ENCODE assay signal across 10 cellular contexts in genomic region chr1:192576190-192577144, GRCh38. TPM values are rescaled to one million over a fixed set of nuclear protein-coding genes. Genes with fewer than 3 reads are reported as not detected.
A peak's percentile ranks its signal among the peaks of the same experiment; 100 is the strongest.
DNase-seq lines count a peak whose midpoint lies in the region; TF ChIP-seq lines count a peak whose summit lies in the region.
"Had no signal": no experiment of that assay in that cellular context is flagged by ENCODE, and none has a peak within 500 bp of the region (broad histone marks: within the 10 kb centered on the region; RNA-seq: fewer than 3 reads in every experiment).

No MANE protein-coding gene starts in this region.

- WGBS in spleen, 5 donors = 92 to 96% (median 95%) methylated on average over 1 of the region's 1 CpG

- TF ChIP-seq CTCF in GM06990 (IDR thresholded peaks at IDR 0.05; ENCODE audit: insufficient read depth, low read length, poor library complexity, severe bottlenecking) (no peak), OCI-LY1 (IDR thresholded peaks at IDR 0.05; ENCODE audit: low read length) (no peak), spleen (IDR thresholded peaks at IDR 0.05 in 8 of 11, conservative IDR thresholded peaks at IDR 0.05 in 3 of 11) (no peak)

- intact Hi-C loops in spleen (cut with DNase I; ENCODE audit: low total_unique reads) = no loop called here

- H3K4me3 ChIP-seq in GM06990 (replicated peaks; ENCODE audit: low read depth, low read length) (peak overlapping the region; percentile 70), OCI-LY1 (ENCODE audit: low read depth, low read length, poor library complexity, severe bottlenecking) (peak overlapping the region; percentile 52), spleen (peak overlapping the region in 7 of 8 donors; percentile 4 to 61 (median 19))
- peak overlapping the region; percentile 39 for H3K4me3 ChIP-seq in effector memory CD4-positive, alpha-beta T cell (ENCODE audit: insufficient read depth, low read depth, low read length, poor library complexity, severe bottlenecking)

- no peaks in the 10 kb centered on the region for H4K20me1 ChIP-seq in OCI-LY1 (ENCODE audit: insufficient read depth, low read length)

- H3K4me1 ChIP-seq in OCI-LY1 (ENCODE audit: insufficient read depth, low read length, severe bottlenecking) (peaks cover 62% of the 10 kb centered on the region), spleen (peaks cover 0 to 17% (median 5%) of the 10 kb centered on the region in 6 donors)
- peaks cover 29% of the 10 kb centered on the region for H3K4me1 ChIP-seq in effector memory CD4-positive, alpha-beta T cell (ENCODE audit: control insufficient read depth, insufficient read depth, low read length, poor library complexity, severe bottlenecking)

- H3K27ac ChIP-seq in OCI-LY1 (ENCODE audit: low read depth, low read length, poor library complexity, severe bottlenecking) = peak overlapping the region; percentile 55
- H3K27ac ChIP-seq in effector memory CD4-positive, alpha-beta T cell (ENCODE audit: insufficient read depth, low read length, poor library complexity, severe bottlenecking) = peak overlapping the region; percentile 77
- H3K27ac ChIP-seq in spleen = peak overlapping the region in 6 of 8 donors; percentile 19 to 77 (median 58)
- H3K27ac ChIP-seq: body of pancreas had no signal

- no peak for DNase-seq in GM06990 (ENCODE audit: extremely low read depth, insufficient read length)
- no peak for DNase-seq in effector memory CD4-positive, alpha-beta T cell
- no peak for DNase-seq in spleen
- DNase-seq in anterior cingulate cortex (lab: John Stamatoyannopoulos, UW) = no peak
- no peak for DNase-seq in NCI-H187 treated with DMSO at 0.1 percent for 48 hours (lab: John Stamatoyannopoulos, UW)
- no peak for DNase-seq in cortex of kidney (lab: John Stamatoyannopoulos, UW)
- DNase-seq: NCI-H146 had no signal

- no peaks in the 10 kb centered on the region for H3K79me2 ChIP-seq in OCI-LY1 (ENCODE audit: insufficient read depth, low read length)

- H2AFZ ChIP-seq in OCI-LY1 (ENCODE audit: low read length) = no peak overlapping the region

- H3K9me3 ChIP-seq in OCI-LY1 (ENCODE audit: low read length) (no peaks in the 10 kb centered on the region), spleen (no peaks in the 10 kb centered on the region)
- no peaks in the 10 kb centered on the region for H3K9me3 ChIP-seq in effector memory CD4-positive, alpha-beta T cell (ENCODE audit: control insufficient read depth, low read length)
- H3K9me3 ChIP-seq: body of pancreas had no signal

- H3K9ac ChIP-seq in OCI-LY1 (ENCODE audit: low read length) = peak overlapping the region; percentile 47; the same call in 1 of the 2 replicates

- H3K36me3 ChIP-seq in GM06990 (ENCODE audit: control insufficient read depth, insufficient read depth, low read length) = no peaks in the 10 kb centered on the region
- peaks cover 3% of the 10 kb centered on the region; the same call in 1 of the 2 replicates for H3K36me3 ChIP-seq in OCI-LY1 (ENCODE audit: insufficient read depth, low read length)
- H3K36me3 ChIP-seq in effector memory CD4-positive, alpha-beta T cell (ENCODE audit: control insufficient read depth, insufficient read depth, low read length) = no peaks in the 10 kb centered on the region
- no peaks in the 10 kb centered on the region for H3K36me3 ChIP-seq in spleen

- H3K27me3 ChIP-seq in GM06990 (replicated peaks; ENCODE audit: control insufficient read depth, insufficient read depth, low read length) (no peaks in the 10 kb centered on the region), OCI-LY1 (ENCODE audit: insufficient read depth, low read length) (no peaks in the 10 kb centered on the region), spleen (replicated peaks in 1 of 7) (no peaks in the 10 kb centered on the region)
- no peaks in the 10 kb centered on the region for H3K27me3 ChIP-seq in effector memory CD4-positive, alpha-beta T cell (replicated peaks; ENCODE audit: control insufficient read depth, insufficient read depth, low read length, poor library complexity, severe bottlenecking)
- H3K27me3 ChIP-seq: body of pancreas had no signal

- H3K4me2 ChIP-seq in OCI-LY1 (ENCODE audit: low read length) = peak overlapping the region; percentile 66

- H3F3A ChIP-seq in OCI-LY1 (ENCODE audit: insufficient read depth, low read length) = no peaks in the 10 kb centered on the region

- H3K9me2 ChIP-seq in OCI-LY1 (ENCODE audit: low read depth, low read length) = no peaks in the 10 kb centered on the region

- TF ChIP-seq POLR2A in spleen (IDR thresholded peaks at IDR 0.05) = no peak

RNA-seq across cellular contexts. Expression of gene RGS1, which starts 0.9 kb away (rescaled TPM):
- 100 to 1,000 TPM in 2 of 7 donors, 10 to 100 TPM in 5; 27.0 to 261 (median 83.3) TPM for total RNA-seq in spleen
- 10 to 100 TPM; 15.9 to 73.2 (median 24.0) TPM for polyA plus RNA-seq in spleen
- total RNA-seq: epithelial cell of proximal tubule had no signal

RNA-seq across cellular contexts. Expression of gene RGS13, which starts 59.5 kb away (rescaled TPM):
- 1 to 10 TPM in 2 of 7 donors, under 1 TPM in 4, not detected in 1; 0.09 to 1.7 (median 0.40) TPM for total RNA-seq in spleen
- polyA plus RNA-seq in spleen = 10 to 100 TPM in 1 of 3 donors, 1 to 10 TPM in 1, under 1 TPM in 1; 0.32 to 13.3 (median 1.3) TPM
- total RNA-seq: epithelial cell of proximal tubule had no signal

Comparison
In these comparisons a context has a peak if more than half of its experiments do, and no peak if none do; other contexts are left out.
1. H3K4me3 ChIP-seq: peak in every context shown above with its lines; median percentile 70 in GM06990; 52 in OCI-LY1; 39 in effector memory CD4-positive, alpha-beta T cell; 19 in spleen.